8 cellular contexts compared by ENCODE assay signal in the genomic region with DNA sequence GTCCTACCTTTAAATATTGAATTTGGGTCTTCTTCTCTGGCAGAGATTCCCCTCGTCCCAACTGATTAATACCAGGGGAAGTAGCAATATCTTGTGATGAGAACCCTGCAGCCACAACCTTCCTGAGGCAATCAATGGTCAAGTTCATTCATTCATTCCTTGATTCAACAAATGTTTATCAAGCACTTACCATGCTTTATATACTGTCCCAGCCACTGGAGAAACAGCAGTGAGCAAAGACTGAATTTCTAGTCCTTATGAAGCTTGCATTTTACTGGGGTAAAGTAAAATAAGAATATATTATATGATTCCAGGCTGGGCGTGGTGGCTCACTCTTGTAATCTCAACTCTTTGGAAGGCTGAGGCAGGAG. TPM values are rescaled to one million over a fixed set of nuclear protein-coding genes. Genes with fewer than 3 reads are reported as not detected.
DNase-seq lines count a peak whose midpoint lies in the region; ATAC-seq and TF ChIP-seq lines count a peak whose summit lies in the region.

No MANE protein-coding gene starts in this region.

- H3K4me3 ChIP-seq in kidney epithelial cell (ENCODE audit: low read depth, low read length) = peak overlapping the region; percentile 67

- peaks cover 48% of the 10 kb centered on the region for H3K4me1 Mint-ChIP-seq in activated CD4-positive, alpha-beta T cell treated with anti-CD3 and anti-CD28 coated beads, Interleukin-2, amount 10 ng/mL, durations not matched to agents 24 days and 14 days

- peaks cover 23% of the 10 kb centered on the region for H3K36me3 Mint-ChIP-seq in activated CD4-positive, alpha-beta T cell treated with anti-CD3 and anti-CD28 coated beads, Interleukin-2, amount 10 ng/mL, durations not matched to agents 24 days and 14 days (ENCODE audit: low read depth)

- TF ChIP-seq CTCF in kidney epithelial cell (IDR thresholded peaks at IDR 0.05; ENCODE audit: insufficient read depth, low read length, poor library complexity, severe bottlenecking) = no peak

- H3K4me3 Mint-ChIP-seq in activated CD4-positive, alpha-beta T cell treated with anti-CD3 and anti-CD28 coated beads, Interleukin-2, amount 10 ng/mL, durations not matched to agents 24 days and 14 days = peak overlapping the region; percentile 90

- no peak for DNase-seq in activated CD4-positive, alpha-beta T cell treated with anti-CD3 and anti-CD28 coated beads, Interleukin-2, amount 10 ng/mL, durations not matched to agents 24 days and 14 days
- DNase-seq in activated CD4-positive, alpha-beta T cell treated with anti-CD3 and anti-CD28 coated beads for 48 hours = no peak
- DNase-seq in kidney epithelial cell (ENCODE audit: low read depth) (no peak), NCI-H524 (lab: John Stamatoyannopoulos, UW) (no peak), NCI-H69 (lab: John Stamatoyannopoulos, UW) (no peak)

- no peaks in the 10 kb centered on the region for H3K36me3 ChIP-seq in kidney epithelial cell (ENCODE audit: control insufficient read depth, insufficient read depth, low read length)

- intact Hi-C loops in activated CD4-positive, alpha-beta T cell treated with anti-CD3 and anti-CD28 coated beads, Interleukin-2, amount 10 ng/mL, durations not matched to agents 24 days and 14 days (cut with micrococcal nuclease) = loop anchor here (1.0 to 5.0 kb wide), 4 partner anchors 8 to 581 kb away; partner anchors contain the start of genes IFT81 and TCHP

- no peaks in the 10 kb centered on the region for H3K27me3 Mint-ChIP-seq in activated CD4-positive, alpha-beta T cell treated with anti-CD3 and anti-CD28 coated beads, Interleukin-2, amount 10 ng/mL, durations not matched to agents 24 days and 14 days

- no peaks in the 10 kb centered on the region for H3K9me3 Mint-ChIP-seq in activated CD4-positive, alpha-beta T cell treated with anti-CD3 and anti-CD28 coated beads, Interleukin-2, amount 10 ng/mL, durations not matched to agents 24 days and 14 days

- peak overlapping the region; percentile 45 for H3K27ac ChIP-seq in angular gyrus (ENCODE audit: low read depth, low read length)
- peak overlapping the region; percentile 55 for H3K27ac ChIP-seq in temporal lobe (ENCODE audit: low read depth, low read length)

- peak overlapping the region; percentile 94 for H3K27ac Mint-ChIP-seq in activated CD4-positive, alpha-beta T cell treated with anti-CD3 and anti-CD28 coated beads, Interleukin-2, amount 10 ng/mL, durations not matched to agents 24 days and 14 days

- H3K27me3 ChIP-seq in kidney epithelial cell (ENCODE audit: control insufficient read depth, insufficient read depth, low read length) = no peaks in the 10 kb centered on the region

- ATAC-seq in HG03442 (IDR thresholded peaks at IDR 0.05; ENCODE audit: unreplicated experiment) = no peak

RNA-seq across cellular contexts. Expression of gene GIT2, which starts 0.3 kb away (rescaled TPM):
- total RNA-seq in activated CD4-positive, alpha-beta T cell treated with anti-CD3 and anti-CD28 coated beads, Interleukin-2, amount 10 ng/mL, durations not matched to agents 24 days and 14 days = 87.1 and 88.6 TPM in 2 replicates
- total RNA-seq in kidney epithelial cell (20.3 and 23.8 TPM in 2 replicates), temporal lobe (28.0 TPM)

RNA-seq across cellular contexts. Expression of gene ANKRD13A, which starts 2.8 kb away (rescaled TPM):
- total RNA-seq in activated CD4-positive, alpha-beta T cell treated with anti-CD3 and anti-CD28 coated beads, Interleukin-2, amount 10 ng/mL, durations not matched to agents 24 days and 14 days = 60.6 and 62.5 TPM in 2 replicates
- total RNA-seq in kidney epithelial cell = 40.6 and 73.8 TPM in 2 replicates
- total RNA-seq in temporal lobe = 23.1 TPM

RNA-seq across cellular contexts. Expression of gene C12orf76, which starts 51.9 kb away (rescaled TPM):
- 21.3 and 25.1 TPM in 2 replicates for total RNA-seq in activated CD4-positive, alpha-beta T cell treated with anti-CD3 and anti-CD28 coated beads, Interleukin-2, amount 10 ng/mL, durations not matched to agents 24 days and 14 days
- total RNA-seq in kidney epithelial cell = 8.8 and 14.5 TPM in 2 replicates
- 62.4 TPM for total RNA-seq in temporal lobe
